In the genomic region with DNA sequence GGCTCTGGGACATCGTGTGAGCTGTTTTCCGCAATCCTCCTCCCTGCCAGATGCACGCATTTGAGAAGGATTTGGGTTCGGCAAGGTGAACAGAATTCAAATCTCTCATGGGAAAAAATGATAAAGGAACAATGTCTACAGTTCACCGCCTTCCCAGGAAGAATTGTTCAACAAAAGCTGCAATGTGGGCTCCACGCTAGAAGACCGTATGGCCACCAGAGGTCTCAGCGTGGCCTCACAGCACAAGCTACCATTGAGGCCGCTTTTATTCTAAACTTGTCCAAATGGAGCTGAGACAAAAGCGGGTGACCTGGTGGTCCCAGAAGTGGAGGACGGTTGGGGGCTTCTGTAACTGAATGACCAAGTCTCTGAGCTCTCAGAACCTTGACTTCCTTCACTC, we compare ENCODE assay signal across 1 cellular context.
TF ChIP-seq lines count a peak whose summit lies in the region.

No MANE protein-coding gene starts in this region.

TF ChIP-seq in SK-N-SH treated with all-trans-retinoic acid at 6 μM for 48 hours, 23 proteins besides CTCF, POLR2A, EP300 and RAD21 (continued from another document):
- TF ChIP-seq, protein P1, sequence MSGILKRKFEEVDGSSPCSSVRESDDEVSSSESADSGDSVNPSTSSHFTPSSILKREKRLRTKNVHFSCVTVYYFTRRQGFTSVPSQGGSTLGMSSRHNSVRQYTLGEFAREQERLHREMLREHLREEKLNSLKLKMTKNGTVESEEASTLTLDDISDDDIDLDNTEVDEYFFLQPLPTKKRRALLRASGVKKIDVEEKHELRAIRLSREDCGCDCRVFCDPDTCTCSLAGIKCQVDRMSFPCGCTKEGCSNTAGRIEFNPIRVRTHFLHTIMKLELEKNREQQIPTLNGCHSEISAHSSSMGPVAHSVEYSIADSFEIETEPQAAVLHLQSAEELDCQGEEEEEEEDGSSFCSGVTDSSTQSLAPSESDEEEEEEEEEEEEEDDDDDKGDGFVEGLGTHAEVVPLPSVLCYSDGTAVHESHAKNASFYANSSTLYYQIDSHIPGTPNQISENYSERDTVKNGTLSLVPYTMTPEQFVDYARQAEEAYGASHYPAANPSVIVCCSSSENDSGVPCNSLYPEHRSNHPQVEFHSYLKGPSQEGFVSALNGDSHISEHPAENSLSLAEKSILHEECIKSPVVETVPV (CRISPR knock-in tag; IDR thresholded peaks at IDR 0.05): no peak
- no peak for TF ChIP-seq PPARA (CRISPR knock-in tag; IDR thresholded peaks at IDR 0.05; ENCODE audit: borderline replicate concordance)
- TF ChIP-seq, protein P2, sequence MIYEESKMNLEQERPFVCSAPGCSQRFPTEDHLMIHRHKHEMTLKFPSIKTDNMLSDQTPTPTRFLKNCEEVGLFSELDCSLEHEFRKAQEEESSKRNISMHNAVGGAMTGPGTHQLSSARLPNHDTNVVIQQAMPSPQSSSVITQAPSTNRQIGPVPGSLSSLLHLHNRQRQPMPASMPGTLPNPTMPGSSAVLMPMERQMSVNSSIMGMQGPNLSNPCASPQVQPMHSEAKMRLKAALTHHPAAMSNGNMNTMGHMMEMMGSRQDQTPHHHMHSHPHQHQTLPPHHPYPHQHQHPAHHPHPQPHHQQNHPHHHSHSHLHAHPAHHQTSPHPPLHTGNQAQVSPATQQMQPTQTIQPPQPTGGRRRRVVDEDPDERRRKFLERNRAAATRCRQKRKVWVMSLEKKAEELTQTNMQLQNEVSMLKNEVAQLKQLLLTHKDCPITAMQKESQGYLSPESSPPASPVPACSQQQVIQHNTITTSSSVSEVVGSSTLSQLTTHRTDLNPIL (CRISPR knock-in tag; IDR thresholded peaks at IDR 0.05; ENCODE audit: low read depth): no peak
- no peak for TF ChIP-seq ZFP30 (CRISPR knock-in tag; IDR thresholded peaks at IDR 0.05)
- TF ChIP-seq ISL1 (CRISPR knock-in tag; IDR thresholded peaks at IDR 0.05): no peak
- no peak for TF ChIP-seq TCF4 (CRISPR knock-in tag; IDR thresholded peaks at IDR 0.05; ENCODE audit: borderline replicate concordance)
- no peak for TF ChIP-seq ZFP3 (CRISPR knock-in tag; IDR thresholded peaks at IDR 0.05)
- no peak for TF ChIP-seq CSDC2 (CRISPR knock-in tag; IDR thresholded peaks at IDR 0.05)
- no peak for TF ChIP-seq ZC3H10 (CRISPR knock-in tag; IDR thresholded peaks at IDR 0.05)
- no peak for TF ChIP-seq SNAI2 (CRISPR knock-in tag; IDR thresholded peaks at IDR 0.05)
- TF ChIP-seq BACH2 (CRISPR knock-in tag; IDR thresholded peaks at IDR 0.05; ENCODE audit: borderline replicate concordance): no peak
